Comparison of ENCODE assay signal across 10 cellular contexts in the genomic region with DNA sequence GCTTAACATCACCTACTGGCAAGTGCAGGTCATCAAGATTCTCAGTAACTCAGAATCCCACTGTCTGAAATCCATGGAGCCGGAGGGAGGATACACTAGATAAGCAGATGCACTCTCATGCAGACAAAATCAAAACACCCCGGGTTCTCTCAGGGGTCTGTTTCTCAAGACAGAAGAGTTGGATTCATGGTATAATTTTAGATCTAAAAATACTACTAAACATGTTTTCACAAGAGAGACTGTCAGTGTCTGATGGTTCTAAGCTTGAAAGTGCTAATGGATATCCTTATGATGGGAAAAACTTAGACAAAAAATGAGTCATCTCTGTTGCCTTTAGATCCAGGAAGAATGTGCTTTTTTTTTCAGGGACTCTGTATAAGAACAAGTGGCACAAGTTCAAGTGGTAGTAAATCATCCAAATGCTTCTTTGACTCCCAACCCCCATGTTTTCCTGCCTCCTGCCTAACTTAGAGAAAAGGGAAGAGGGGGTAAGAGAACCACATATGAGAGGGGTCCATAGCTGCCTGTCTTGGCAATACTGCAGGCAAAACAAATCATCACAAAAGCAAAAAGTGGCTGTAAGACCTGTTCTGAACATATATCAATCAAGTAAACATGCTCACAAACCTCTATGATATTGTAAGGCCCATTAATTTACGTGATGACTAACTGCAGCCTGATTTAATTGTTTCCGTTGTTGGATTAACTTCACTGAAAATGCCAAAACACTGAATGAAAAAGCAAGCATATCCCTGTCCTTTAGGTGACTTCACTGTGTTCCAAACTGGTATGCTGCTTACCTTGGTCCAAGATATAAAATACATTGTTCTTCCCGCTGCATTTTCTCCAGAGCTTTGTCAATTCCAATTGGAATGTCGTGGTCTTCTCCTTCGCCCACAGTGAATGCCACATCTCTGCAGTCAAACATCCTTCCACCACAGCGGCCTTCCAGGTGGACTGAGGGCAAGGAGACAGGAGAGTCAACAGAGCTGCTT.
DNase-seq lines count a peak whose midpoint lies in the region; ATAC-seq and TF ChIP-seq lines count a peak whose summit lies in the region.
"Had no signal": no experiment of that assay in that cellular context is flagged by ENCODE, and none has a peak within 500 bp of the region (broad histone marks: within the 10 kb centered on the region; RNA-seq: fewer than 3 reads in every experiment).

No MANE protein-coding gene starts in this region.

- no peaks in the 10 kb centered on the region for H3K9me3 Mint-ChIP-seq in nephron progenitor cell
- H3K9me3 Mint-ChIP-seq: neural crest cell had no signal

- no peak overlapping the region for H3K4me3 Mint-ChIP-seq in nephron progenitor cell
- H3K4me3 Mint-ChIP-seq: neural crest cell had no signal

- TF ChIP-seq CTCF in AG09309 (IDR thresholded peaks at IDR 0.05; ENCODE audit: control insufficient read depth, insufficient read depth, low read depth, low read length, missing control alignments) (no peak), cardiac fibroblast (IDR thresholded peaks at IDR 0.05; ENCODE audit: low read depth, low read length) (no peak), nephron progenitor cell (IDR thresholded peaks at IDR 0.05) (no peak)

- peaks cover 33% of the 10 kb centered on the region for H3K4me1 Mint-ChIP-seq in nephron progenitor cell

- no peaks in the 10 kb centered on the region for H3K27me3 Mint-ChIP-seq in nephron progenitor cell (ENCODE audit: low read depth, poor library complexity)

- peak overlapping the region; percentile 89 for H3K27ac Mint-ChIP-seq in nephron progenitor cell

- H3K4me3 ChIP-seq in AG09309 (ENCODE audit: control insufficient read depth, low read depth, low read length): no peak overlapping the region
- no peak overlapping the region for H3K4me3 ChIP-seq in cardiac fibroblast (replicated peaks in 1 of 2; ENCODE audit: low read depth in 2 of 2, low read length in 2 of 2)

- H3K36me3 Mint-ChIP-seq in nephron progenitor cell (ENCODE audit: low read depth): peaks cover 15% of the 10 kb centered on the region

- DNase-seq in AG09309 (ENCODE audit: low read depth) (peak; percentile 41), LoVo (ENCODE audit: low spot score) (peak; percentile 8), cardiac fibroblast (ENCODE audit: low read depth in 2 of 2) (peak; percentile 83 to 91), nephron progenitor cell (no peak), NCI-H2029 treated with DMSO at 0.1 percent for 48 hours (lab: John Stamatoyannopoulos, UW) (no peak), ecto neural progenitor cell (ENCODE audit: low spot score) (no peak), GOT3 (lab: John Stamatoyannopoulos, UW) (no peak)

- ATAC-seq in GM18907 (IDR thresholded peaks at IDR 0.05; ENCODE audit: unreplicated experiment): no peak
- ATAC-seq: Panc1 had no signal

Comparison
In these comparisons a context has a peak if more than half of its experiments do, and no peak if none do; other contexts are left out.
1. DNase-seq: peak in AG09309 (single experiment), LoVo (single experiment) and cardiac fibroblast (2 of 2); none in nephron progenitor cell (single experiment), NCI-H2029 treated with DMSO at 0.1 percent for 48 hours (single experiment), ecto neural progenitor cell (single experiment) and GOT3 (single experiment).